In the genomic region with DNA sequence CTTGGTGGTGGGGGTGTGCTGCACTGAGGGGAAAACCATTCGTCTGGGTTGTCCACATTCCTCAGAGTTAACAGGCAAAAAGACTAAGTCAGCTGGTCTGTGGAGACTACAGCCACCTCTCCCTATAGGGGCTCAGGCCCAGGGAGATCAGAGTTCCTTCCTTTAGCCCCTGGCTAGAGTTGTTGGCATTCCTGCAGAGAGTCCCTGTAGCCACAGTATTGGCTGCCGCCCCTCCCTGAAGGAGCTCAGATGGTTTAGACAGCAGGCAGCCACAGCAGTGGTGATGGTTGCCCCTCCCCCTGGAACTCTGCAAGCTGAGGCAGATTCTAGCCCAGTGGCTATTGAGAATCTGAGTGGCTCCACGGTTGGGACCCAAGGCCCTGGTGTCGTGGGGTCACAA, we compare ENCODE assay signal across 27 cellular contexts.
A peak's percentile ranks its signal among the peaks of the same experiment; 100 is the strongest.
DNase-seq lines count a peak whose midpoint lies in the region; ATAC-seq, FAIRE-seq and TF ChIP-seq lines count a peak whose summit lies in the region.
"Had no signal": no experiment of that assay in that cellular context is flagged by ENCODE, and none has a peak within 500 bp of the region (broad histone marks: within the 10 kb centered on the region; RNA-seq: fewer than 3 reads in every experiment).

No MANE protein-coding gene starts in this region.

- H3K4me3 ChIP-seq in H7 (ENCODE audit: insufficient read depth, low read depth, low read length) (no peak overlapping the region), ectodermal cell (ENCODE audit: insufficient read depth, low read depth, low read length) (no peak overlapping the region), aorta (ENCODE audit: low read length in 2 of 2) (no peak overlapping the region), thyroid gland (replicated peaks in 1 of 3) (no peak overlapping the region), OCI-LY7 (ENCODE audit: low read depth, low read length, poor library complexity, severe bottlenecking) (no peak overlapping the region)
- H3K4me3 ChIP-seq: BLaER1 treated with 17β-estradiol and CSF1 and Interleukin-3, amounts not matched to agents 10 nM and 100 nM; GM23248; MG63 had no signal

- CTCF ChIA-PET in OCI-LY7 (lab: Charles Lee; ENCODE audit: unreplicated experiment): no interaction called here

- ATAC-seq in aorta (ENCODE audit: low FRiP score): peak; percentile 50
- ATAC-seq: Panc1 had no signal

- no peaks in the 10 kb centered on the region for H3K79me2 ChIP-seq in OCI-LY7 (ENCODE audit: insufficient read depth, low read depth, low read length)

- POLR2A ChIA-PET in OCI-LY7 (lab: Charles Lee): no interaction called here

- H3K4me2 ChIP-seq in OCI-LY7 (ENCODE audit: low read length): no peak overlapping the region
- H3K4me2 ChIP-seq: BLaER1 treated with 17β-estradiol and CSF1 and Interleukin-3, amounts not matched to agents 10 nM and 100 nM had no signal

- DNase-seq in H7 (peak; percentile 1), islet precursor cell (peak; percentile 95), aorta (no peak), frontal cortex (ENCODE audit: low spot score in 2 of 2) (no peak), thyroid gland (no peak), OCI-LY7 (ENCODE audit: low spot score) (no peak)
- DNase-seq: AML-193; CD4-positive, alpha-beta T cell; GM23248; IMR-90; KG1; MG63; NCI-H1105 treated with DMSO at 0.1 percent for 48 hours; NCI-H146; NCI-H1930; NCI-H2107; NCI-H524 treated with DMSO at 0.1 percent for 48 hours; NCI-H82; NK-92 treated with Interleukin-12 subunit alpha and Interleukin-12 subunit beta, amount 100 ng/mL, for 24 hours; SHP77 had no signal

- no peak overlapping the region for H2AFZ ChIP-seq in OCI-LY7 (ENCODE audit: low read length)
- H2AFZ ChIP-seq: GM23248 had no signal

- H3K27ac ChIP-seq in ectodermal cell (ENCODE audit: insufficient read depth, low read depth, low read length, poor library complexity, severe bottlenecking): peak overlapping the region; percentile 45
- no peak overlapping the region for H3K27ac ChIP-seq in aorta (ENCODE audit: low read depth in 1 of 2, low read length in 2 of 2)
- H3K27ac ChIP-seq in thyroid gland: no peak overlapping the region
- H3K27ac ChIP-seq in OCI-LY7 (ENCODE audit: low read depth, low read length, poor library complexity, severe bottlenecking): no peak overlapping the region
- H3K27ac ChIP-seq: BLaER1 treated with 17β-estradiol and CSF1 and Interleukin-3, amounts not matched to agents 10 nM and 100 nM; GM23248; RWPE1 had no signal

- no peak for FAIRE-seq in frontal cortex (lab: Jason Lieb, UNC)
- FAIRE-seq: A204.1, D721Med, GM18507 had no signal

- H3K36me3 ChIP-seq in H7 (replicated peaks; ENCODE audit: control insufficient read depth, insufficient read depth, low read length) (no peaks in the 10 kb centered on the region), ectodermal cell (ENCODE audit: control insufficient read depth, insufficient read depth, low read length) (no peaks in the 10 kb centered on the region), aorta (ENCODE audit: control insufficient read depth in 1 of 2, insufficient read depth in 2 of 2, low read length in 1 of 2) (no peaks in the 10 kb centered on the region), thyroid gland (no peaks in the 10 kb centered on the region), OCI-LY7 (ENCODE audit: insufficient read depth, low read length) (no peaks in the 10 kb centered on the region)
- H3K36me3 ChIP-seq: BLaER1 treated with 17β-estradiol and CSF1 and Interleukin-3, amounts not matched to agents 10 nM and 100 nM; MG63 had no signal

- 41 to 46% methylated on average over 4 of the region's 4 CpGs for WGBS in ectodermal cell, 2 experiments
- 47 to 53% methylated on average over 4 of the region's 4 CpGs for WGBS in aorta, 2 donors
- WGBS in thyroid gland, 2 donors: 24 to 45% methylated on average over 2 to 4 of the region's 4 CpGs

- H3K4me1 ChIP-seq in ectodermal cell (ENCODE audit: control insufficient read depth, insufficient read depth, low read length): no peaks in the 10 kb centered on the region
- no peaks in the 10 kb centered on the region for H3K4me1 ChIP-seq in aorta (ENCODE audit: control insufficient read depth in 1 of 2, insufficient read depth in 2 of 2, low read length in 2 of 2)
- no peaks in the 10 kb centered on the region for H3K4me1 ChIP-seq in thyroid gland
- no peaks in the 10 kb centered on the region for H3K4me1 ChIP-seq in OCI-LY7 (ENCODE audit: insufficient read depth, low read length, poor library complexity, severe bottlenecking)
- H3K4me1 ChIP-seq: BLaER1 treated with 17β-estradiol and CSF1 and Interleukin-3, amounts not matched to agents 10 nM and 100 nM had no signal

- H3K9me2 ChIP-seq in OCI-LY7 (ENCODE audit: insufficient read depth, low read length): no peaks in the 10 kb centered on the region

- H3K27me3 ChIP-seq in H7 (ENCODE audit: control insufficient read depth, insufficient read depth, low read length) (peaks cover 19% of the 10 kb centered on the region), ectodermal cell (ENCODE audit: control insufficient read depth, insufficient read depth, low read length, poor library complexity, severe bottlenecking) (no peaks in the 10 kb centered on the region), aorta (ENCODE audit: control insufficient read depth in 1 of 2, insufficient read depth in 2 of 2, low read length in 1 of 2) (no peaks in the 10 kb centered on the region), thyroid gland (no peaks in the 10 kb centered on the region)
- H3K27me3 ChIP-seq: BLaER1 treated with 17β-estradiol and CSF1 and Interleukin-3, amounts not matched to agents 10 nM and 100 nM; MG63 had no signal

- H4K20me1 ChIP-seq in OCI-LY7 (ENCODE audit: insufficient read depth, low read length): no peaks in the 10 kb centered on the region
- H4K20me1 ChIP-seq: BLaER1 treated with 17β-estradiol and CSF1 and Interleukin-3, amounts not matched to agents 10 nM and 100 nM had no signal

- intact Hi-C loops in aorta (cut with DNase I) (no loop called here), thyroid gland (cut with DNase I) (no loop called here), OCI-LY7 (cut with micrococcal nuclease; ENCODE audit: unreplicated experiment) (no loop called here)

- no peaks in the 10 kb centered on the region for H3K9me3 ChIP-seq in ectodermal cell (ENCODE audit: control insufficient read depth, low read length)
- no peaks in the 10 kb centered on the region for H3K9me3 ChIP-seq in aorta (ENCODE audit: control insufficient read depth, low read length)
- no peaks in the 10 kb centered on the region for H3K9me3 ChIP-seq in thyroid gland
- H3K9me3 ChIP-seq in OCI-LY7 (ENCODE audit: low read length): no peaks in the 10 kb centered on the region
- H3K9me3 ChIP-seq: BLaER1 treated with 17β-estradiol and CSF1 and Interleukin-3, amounts not matched to agents 10 nM and 100 nM; MG63 had no signal

- no TSS peak for BruUV-seq in OCI-LY7 (replicated peaks; lab: Mats Ljungman, UMichigan)

- no peak for TF ChIP-seq POLR2A in thyroid gland (IDR thresholded peaks at IDR 0.05)

- TF ChIP-seq CTCF in thyroid gland (IDR thresholded peaks at IDR 0.05) (no peak), OCI-LY7 (conservative IDR thresholded peaks at IDR 0.05; ENCODE audit: low read length) (no peak)

Comparison
In these comparisons a context has a peak if more than half of its experiments do, and no peak if none do; other contexts are left out.
1. DNase-seq: peak in H7 (single experiment) and islet precursor cell (single experiment); none in aorta (0 of 2), frontal cortex (0 of 2), thyroid gland (0 of 2) and OCI-LY7 (single experiment).